Comparison of ENCODE assay signal across 15 cellular contexts in the genomic region with DNA sequence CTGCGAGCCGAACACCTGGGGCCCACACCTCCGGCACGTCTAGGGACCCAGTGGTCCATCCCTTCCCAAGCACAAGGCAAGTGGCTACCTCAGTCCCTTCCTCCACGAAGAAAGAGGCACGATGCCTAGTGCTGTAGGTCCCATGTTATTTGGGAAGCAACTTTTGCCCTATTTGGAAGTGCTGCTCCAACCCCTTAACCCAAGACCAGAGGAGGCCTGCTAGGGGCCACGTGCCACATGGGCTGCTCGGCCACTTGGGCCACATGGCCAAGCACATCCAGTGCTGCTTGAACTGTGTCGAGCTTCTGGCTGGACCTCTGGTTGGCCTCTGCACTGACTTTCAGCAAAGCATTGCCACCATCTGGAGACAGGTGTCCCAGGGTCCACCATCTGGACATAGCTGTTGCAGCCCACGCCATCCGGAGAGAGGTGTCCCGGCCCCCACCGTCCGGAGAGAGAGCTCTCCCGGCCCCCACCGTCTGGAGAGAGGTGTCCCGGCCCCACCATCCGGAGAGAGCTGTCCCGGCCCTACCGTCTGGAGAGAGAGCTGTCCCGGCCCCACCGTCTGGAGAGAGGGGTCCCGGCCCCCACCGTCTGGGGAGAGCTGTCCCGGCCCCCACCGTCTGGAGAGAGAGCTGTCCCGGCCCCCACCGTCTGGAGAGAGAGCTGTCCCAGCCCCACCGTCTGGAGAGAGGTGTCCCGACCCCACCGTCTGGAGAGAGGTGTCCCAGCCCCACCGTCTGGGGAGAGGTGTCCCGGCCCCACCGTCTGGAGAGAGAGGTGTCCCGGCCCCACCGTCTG. TPM values are rescaled to one million over a fixed set of nuclear protein-coding genes. Genes with fewer than 3 reads are reported as not detected.
"Had no signal": no experiment of that assay in that cellular context is flagged by ENCODE, and none has a peak within 500 bp of the region (broad histone marks: within the 10 kb centered on the region; RNA-seq: fewer than 3 reads in every experiment).

No MANE protein-coding gene starts in this region.

- H3K9me3 ChIP-seq: adrenal gland, gastrocnemius medialis, right atrium auricular region, thyroid gland, vagina had no signal

- DNase-seq: activated B cell treated with CpG ODN at 0.5 μM for 24 hours; activated gamma-delta T cell treated with Interleukin-2 at 50 U/mL for 16 hours; activated T-cell treated with anti-CD3 and anti-CD28 coated beads, Interleukin-2, amount 50 U/mL, for 24 hours; central memory CD4-positive, alpha-beta T cell; effector memory CD4-positive, alpha-beta T cell; gastrocnemius medialis; islet precursor cell; left lung; thyroid gland had no signal

- H3K27ac Mint-ChIP-seq: activated B cell treated with CpG ODN at 0.5 μM for 24 hours; activated T-cell treated with anti-CD3 and anti-CD28 coated beads, Interleukin-2, amount 50 U/mL, for 24 hours; stimulated activated effector memory CD8-positive, alpha-beta T cell treated with anti-CD3 and anti-CD28 coated beads, Interleukin-12 subunit alpha, Interleukin-12 subunit beta, amount 100 ng/mL, for 72 hours had no signal

- H3K4me3 ChIP-seq: adrenal gland, gastrocnemius medialis, left lung, right atrium auricular region, smooth muscle cell, thyroid gland, vagina had no signal

- H3K36me3 ChIP-seq: adrenal gland, gastrocnemius medialis, left lung, right atrium auricular region, thyroid gland, vagina had no signal

- H3K4me1 ChIP-seq: adrenal gland, gastrocnemius medialis, left lung, right atrium auricular region, thyroid gland, vagina had no signal

- H3K4me3 Mint-ChIP-seq: activated B cell treated with CpG ODN at 0.5 μM for 24 hours; activated T-cell treated with anti-CD3 and anti-CD28 coated beads, Interleukin-2, amount 50 U/mL, for 24 hours; stimulated activated effector memory CD8-positive, alpha-beta T cell treated with anti-CD3 and anti-CD28 coated beads, Interleukin-12 subunit alpha, Interleukin-12 subunit beta, amount 100 ng/mL, for 72 hours had no signal

- ATAC-seq: gastrocnemius medialis; left lung; stimulated activated effector memory CD8-positive, alpha-beta T cell treated with anti-CD3 and anti-CD28 coated beads, Interleukin-12 subunit alpha, Interleukin-12 subunit beta, amount 100 ng/mL, for 72 hours had no signal

- H3K4me2 ChIP-seq: smooth muscle cell had no signal

- H3K9me3 Mint-ChIP-seq: activated B cell treated with CpG ODN at 0.5 μM for 24 hours; activated T-cell treated with anti-CD3 and anti-CD28 coated beads, Interleukin-2, amount 50 U/mL, for 24 hours; stimulated activated effector memory CD8-positive, alpha-beta T cell treated with anti-CD3 and anti-CD28 coated beads, Interleukin-12 subunit alpha, Interleukin-12 subunit beta, amount 100 ng/mL, for 72 hours had no signal

- H3K27ac ChIP-seq: adrenal gland, gastrocnemius medialis, left lung, right atrium auricular region, thyroid gland, vagina had no signal

- H3K36me3 Mint-ChIP-seq: stimulated activated effector memory CD8-positive, alpha-beta T cell treated with anti-CD3 and anti-CD28 coated beads, Interleukin-12 subunit alpha, Interleukin-12 subunit beta, amount 100 ng/mL, for 72 hours had no signal

- H3K27me3 ChIP-seq: vagina had no signal

RNA-seq across cellular contexts. Expression of a gene that starts 6.5 kb away (rescaled TPM):
- total RNA-seq: activated B cell treated with CpG ODN at 0.5 μM for 24 hours, gastrocnemius medialis had no signal

RNA-seq across cellular contexts. Expression of a gene that starts 31.2 kb away (rescaled TPM):
- total RNA-seq: T-helper 1 cell treated with Interleukin-12 subunit alpha and Interleukin-12 subunit beta and Interleukin-4 antibody, amounts not matched to agents 30 ng/mL and 1 ng/mL, for 36 hours had no signal
